In the genomic region with DNA sequence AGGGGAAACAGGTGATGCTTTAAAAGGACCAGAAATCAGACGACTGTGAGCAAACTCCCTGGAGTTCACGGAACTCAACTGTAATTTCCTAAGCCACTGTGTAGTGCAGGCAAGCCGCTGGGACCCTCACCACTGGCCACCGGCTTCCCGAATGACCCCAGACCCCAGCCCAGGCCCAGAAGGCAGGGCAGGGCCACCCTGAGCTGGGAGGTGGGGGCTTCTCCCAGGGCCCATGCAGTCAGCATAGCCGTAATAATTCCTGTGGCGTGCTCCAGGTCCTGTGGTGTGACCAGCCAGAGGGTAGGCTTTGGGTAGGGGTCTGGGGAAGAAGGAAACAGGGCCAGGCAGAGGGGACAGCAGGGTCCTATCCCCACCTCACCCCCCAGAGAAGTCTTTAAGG, we compare ENCODE assay signal across 11 cellular contexts.
"Had no signal": no experiment of that assay in that cellular context is flagged by ENCODE, and none has a peak within 500 bp of the region (broad histone marks: within the 10 kb centered on the region; RNA-seq: fewer than 3 reads in every experiment).

No MANE protein-coding gene starts in this region.

- ATAC-seq: right lobe of liver; stimulated activated naive CD8-positive, alpha-beta T cell treated with anti-CD3 and anti-CD28 coated beads, Interleukin-15, amount 100 ng/mL, for 72 hours had no signal

- H3K36me3 ChIP-seq: prostate gland, right lobe of liver, vagina had no signal

- H3K27me3 Mint-ChIP-seq: stimulated activated naive CD8-positive, alpha-beta T cell treated with anti-CD3 and anti-CD28 coated beads, Interleukin-15, amount 100 ng/mL, for 72 hours had no signal

- H3K9me3 Mint-ChIP-seq: stimulated activated naive CD8-positive, alpha-beta T cell treated with anti-CD3 and anti-CD28 coated beads, Interleukin-15, amount 100 ng/mL, for 72 hours had no signal

- H3K27ac ChIP-seq: brain microvascular endothelial cell, prostate gland, right lobe of liver, vagina had no signal

- H3K4me3 ChIP-seq: prostate gland, right lobe of liver, vagina had no signal

- DNase-seq: activated CD4-positive, alpha-beta T cell treated with anti-CD3 and anti-CD28 coated beads, Interleukin-2, amount 50 U/mL, for 4 hours; amygdala; brain microvascular endothelial cell; dermis blood vessel endothelial cell; erythroblast; midbrain; stimulated activated CD4-positive, alpha-beta T cell treated with anti-CD3 and anti-CD28 coated beads, Interleukin-2, amount 100 ng/mL, for 48 hours; stimulated activated naive CD8-positive, alpha-beta T cell treated with anti-CD3 and anti-CD28 coated beads, Interleukin-15, amount 100 ng/mL, for 72 hours had no signal

- H3K27ac Mint-ChIP-seq: stimulated activated naive CD8-positive, alpha-beta T cell treated with anti-CD3 and anti-CD28 coated beads, Interleukin-15, amount 100 ng/mL, for 72 hours had no signal

- H3K9me3 ChIP-seq: prostate gland, right lobe of liver, vagina had no signal

- H3K27me3 ChIP-seq: brain microvascular endothelial cell, right lobe of liver, vagina had no signal
